In the genomic region with DNA sequence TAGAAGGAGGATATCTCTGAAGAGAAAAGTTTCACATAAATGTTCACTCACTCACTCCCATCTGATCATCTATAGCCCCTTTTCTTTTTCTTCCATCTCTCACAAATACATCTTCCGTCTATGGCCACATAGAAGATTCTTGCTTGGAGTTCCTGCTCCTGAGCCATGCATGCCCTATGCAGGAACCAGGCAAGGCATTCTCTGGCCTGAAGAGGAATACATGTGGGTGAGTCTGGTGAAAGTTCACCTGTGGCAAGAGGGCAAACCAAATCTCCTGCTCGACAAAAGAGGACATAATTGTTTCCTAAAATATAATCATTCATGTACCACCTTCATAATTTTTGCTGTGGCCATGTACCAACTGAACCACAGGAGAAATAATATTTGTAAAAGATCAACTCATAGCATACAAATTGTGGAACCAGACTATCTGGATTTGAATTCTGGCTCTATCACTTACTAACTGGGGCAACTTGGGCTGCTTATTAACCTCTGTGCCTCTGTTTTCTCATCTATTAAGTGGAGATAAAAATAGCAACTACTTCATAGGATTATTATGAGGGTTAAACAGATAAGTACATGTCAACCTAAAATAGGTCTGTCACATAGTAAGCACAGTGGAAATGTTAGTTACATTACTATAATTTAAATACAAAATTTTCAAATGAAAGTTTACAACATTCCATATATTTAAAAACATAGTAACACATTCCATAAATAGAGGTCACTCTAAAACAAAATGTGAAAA, we compare ENCODE assay signal across 21 cellular contexts.
"Had no signal": no experiment of that assay in that cellular context is flagged by ENCODE, and none has a peak within 500 bp of the region (broad histone marks: within the 10 kb centered on the region; RNA-seq: fewer than 3 reads in every experiment).

No MANE protein-coding gene starts in this region.

- H3K4me1 ChIP-seq: upper lobe of right lung had no signal

- H3K27me3 ChIP-seq: cardiac muscle cell, hepatocyte, upper lobe of right lung had no signal

- ATAC-seq: upper lobe of right lung had no signal

- H3K4me2 ChIP-seq: hepatocyte had no signal

- H3K9me3 Mint-ChIP-seq: activated naive CD4-positive, alpha-beta T cell treated with anti-CD3 and anti-CD28 coated beads, Interleukin-2, amount 10 ng/mL, durations not matched to agents 7 days and 5 days; dendritic cell treated with granulocyte-macrophage colony-stimulating factor and Interleukin-4, amounts not matched to agents 40 ng/mL and 50 ng/mL, for 4 days; memory B cell; neural crest cell; T-helper 1 cell treated with Interleukin-12 subunit alpha and Interleukin-12 subunit beta and Interleukin-4 antibody, amounts not matched to agents 30 μg/mL and 1 μg/mL, for 36 hours had no signal

- H3K4me1 Mint-ChIP-seq: activated naive CD4-positive, alpha-beta T cell treated with anti-CD3 and anti-CD28 coated beads, Interleukin-2, amount 10 ng/mL, durations not matched to agents 7 days and 5 days; immature natural killer cell had no signal

- H3K4me3 ChIP-seq: cardiac muscle cell, hepatocyte, upper lobe of right lung had no signal

- H2AFZ ChIP-seq: hepatocyte had no signal

- H3K9me3 ChIP-seq: upper lobe of right lung had no signal

- H3K27ac ChIP-seq: hepatocyte, upper lobe of right lung had no signal

- H3K4me3 Mint-ChIP-seq: activated naive CD4-positive, alpha-beta T cell treated with anti-CD3 and anti-CD28 coated beads, Interleukin-2, amount 10 ng/mL, durations not matched to agents 7 days and 5 days; dendritic cell treated with granulocyte-macrophage colony-stimulating factor and Interleukin-4, amounts not matched to agents 40 ng/mL and 50 ng/mL, for 4 days; immature natural killer cell; memory B cell; neural crest cell; T-helper 1 cell treated with Interleukin-12 subunit alpha and Interleukin-12 subunit beta and Interleukin-4 antibody, amounts not matched to agents 30 μg/mL and 1 μg/mL, for 36 hours had no signal

- H3K36me3 Mint-ChIP-seq: activated naive CD4-positive, alpha-beta T cell treated with anti-CD3 and anti-CD28 coated beads, Interleukin-2, amount 10 ng/mL, durations not matched to agents 7 days and 5 days; immature natural killer cell; memory B cell had no signal

- H3K27ac Mint-ChIP-seq: activated naive CD4-positive, alpha-beta T cell treated with anti-CD3 and anti-CD28 coated beads, Interleukin-2, amount 10 ng/mL, durations not matched to agents 7 days and 5 days; dendritic cell treated with granulocyte-macrophage colony-stimulating factor and Interleukin-4, amounts not matched to agents 40 ng/mL and 50 ng/mL, for 4 days; immature natural killer cell; memory B cell; T-helper 1 cell treated with Interleukin-12 subunit alpha and Interleukin-12 subunit beta and Interleukin-4 antibody, amounts not matched to agents 30 μg/mL and 1 μg/mL, for 36 hours had no signal

- H3K36me3 ChIP-seq: cardiac muscle cell, upper lobe of right lung had no signal

- DNase-seq: activated CD4-positive, alpha-beta T cell treated with anti-CD3 and anti-CD28 coated beads for 4 hours; activated CD4-positive, alpha-beta T cell treated with anti-CD3 and anti-CD28 coated beads, Interleukin-2, amount 50 U/mL, for 48 hours; activated CD4-positive, CD25-positive, alpha-beta regulatory T cell; activated CD8-positive, alpha-beta memory T cell treated with anti-CD3 and anti-CD28 coated beads, Interleukin-2, amount 50 U/mL, for 48 hours; activated naive CD4-positive, alpha-beta T cell treated with anti-CD3 and anti-CD28 coated beads, Interleukin-2, amount 10 ng/mL, durations not matched to agents 7 days and 5 days; activated T-cell treated with anti-CD3 and anti-CD28 coated beads, Interleukin-2, amount 50 U/mL, for 48 hours; amygdala; effector CD4-positive, alpha-beta T cell; erythroblast; foreskin fibroblast; immature natural killer cell; occipital lobe; stimulated activated CD4-positive, alpha-beta T cell treated with anti-CD3 and anti-CD28 coated beads, Interleukin-4, amount 100 ng/mL, for 24 hours; stimulated activated naive CD4-positive, alpha-beta T cell treated with Interleukin-2 at 50 U/mL for 16 hours; upper lobe of right lung had no signal

- H3K79me2 ChIP-seq: hepatocyte had no signal
